ENCODE assay signal across 19 cellular contexts in genomic region chr2:36902385-36903120, GRCh38.
A peak's percentile ranks its signal among the peaks of the same experiment; 100 is the strongest.
DNase-seq lines count a peak whose midpoint lies in the region; ATAC-seq, FAIRE-seq and TF ChIP-seq lines count a peak whose summit lies in the region.
"Had no signal": no experiment of that assay in that cellular context is flagged by ENCODE, and none has a peak within 500 bp of the region (broad histone marks: within the 10 kb centered on the region; RNA-seq: fewer than 3 reads in every experiment).

No MANE protein-coding gene starts in this region.

- H3K36me3 ChIP-seq in HepG2 (replicated peaks in 1 of 2; ENCODE audit: control insufficient read depth in 1 of 2, insufficient read depth in 2 of 2, low read length in 2 of 2) (peaks cover 3 to 14% of the 10 kb centered on the region in 2 experiments; a peak in 4 of 5 replicates), right lobe of liver (no peaks in the 10 kb centered on the region)

- no TSS peak for BruUV-seq in HepG2 (replicated peaks; lab: Mats Ljungman, UMichigan)

- CTCF ChIA-PET in HepG2 (lab: Yijun Ruan, JAX; ENCODE audit: low intra/inter-chr PET ratio, low total read pairs): no interaction called here

- no peaks in the 10 kb centered on the region for H3K4me1 ChIP-seq in HepG2 (ENCODE audit: insufficient read depth, low read length)
- no peaks in the 10 kb centered on the region for H3K4me1 ChIP-seq in right lobe of liver

- H3K4me3 ChIP-seq in HepG2 (replicated peaks in 1 of 3; ENCODE audit: insufficient read depth in 1 of 3, low read depth in 2 of 3, low read length in 3 of 3) (no peak overlapping the region), right lobe of liver (no peak overlapping the region)
- H3K4me3 ChIP-seq: GM23248 had no signal

- TF ChIP-seq EP300 in HepG2 (IDR thresholded peaks at IDR 0.05; ENCODE audit: low read depth in 2 of 2, low read length in 2 of 2): no peak
- no peak for TF ChIP-seq EP300 in HepG2 (CRISPR knock-in tag; IDR thresholded peaks at IDR 0.05; ENCODE audit: borderline replicate concordance)

- in situ Hi-C loops in HepG2 (cut with HindIII; ENCODE audit: extremely low pct_ligation_motif_present, low pct_unique_long_range_greater_than_20kb): no loop called here

- H3K79me2 ChIP-seq in HepG2 (ENCODE audit: insufficient read depth, low read length): no peaks in the 10 kb centered on the region

- no peak overlapping the region for H3K9ac ChIP-seq in HepG2 (ENCODE audit: insufficient read depth, low read depth, low read length)
- H3K9ac ChIP-seq: GM23248 had no signal

- H3K4me1 Mint-ChIP-seq in effector memory CD8-positive, alpha-beta T cell (ENCODE audit: low read depth in 2 of 2): no peaks in the 10 kb centered on the region
- H3K4me1 Mint-ChIP-seq: B cell had no signal

- H3K9me3 Mint-ChIP-seq in effector memory CD8-positive, alpha-beta T cell: no peaks in the 10 kb centered on the region
- H3K9me3 Mint-ChIP-seq: CD4-positive, alpha-beta memory T cell had no signal

- H3K9me3 ChIP-seq in HepG2 (ENCODE audit: low read length) (no peaks in the 10 kb centered on the region), right lobe of liver (no peaks in the 10 kb centered on the region)

- ATAC-seq in HepG2 (peak; percentile 66; the same call in 2 of the 3 replicates), right lobe of liver (no peak)
- ATAC-seq in effector memory CD8-positive, alpha-beta T cell (replicated peaks): no peak

- H3K36me3 Mint-ChIP-seq in effector memory CD8-positive, alpha-beta T cell (ENCODE audit: insufficient read depth): peaks cover 31% of the 10 kb centered on the region

- no peak for FAIRE-seq in HepG2 (lab: Jason Lieb, UNC)

- no peak overlapping the region for H2AFZ ChIP-seq in HepG2 (ENCODE audit: low read length)
- H2AFZ ChIP-seq: GM23248 had no signal

- H3K27ac Mint-ChIP-seq in effector memory CD8-positive, alpha-beta T cell: no peak overlapping the region
- H3K27ac Mint-ChIP-seq: B cell; CD4-positive, alpha-beta memory T cell had no signal

- WGBS in HepG2 (ENCODE audit: low lambda C conversion rate): 96% methylated on average over 5 of the region's 5 CpGs
- 92% methylated on average over 5 of the region's 5 CpGs for WGBS in right lobe of liver (ENCODE audit: insufficient coverage, low coverage, low lambda C conversion rate, missing lambda C conversion rate)

- intact Hi-C loops in HepG2 (cut with micrococcal nuclease; ENCODE audit: unreplicated experiment) (no loop called here), right lobe of liver (cut with DNase I) (no loop called here)

- H3K27ac ChIP-seq in HepG2 (ENCODE audit: extremely low read length, insufficient read depth, low read length) (no peak overlapping the region), right lobe of liver (no peak overlapping the region)
- H3K27ac ChIP-seq: GM23248 had no signal

- H4K20me1 ChIP-seq in HepG2 (ENCODE audit: insufficient read depth, low read length): no peaks in the 10 kb centered on the region

- POLR2A ChIA-PET in HepG2 (lab: Yijun Ruan, JAX): no interaction called here

- no peak for TF ChIP-seq POLR2A in HepG2 (IDR thresholded peaks at IDR 0.05; ENCODE audit: insufficient read depth in 1 of 2, low read depth in 2 of 2, low read length in 2 of 2)
- TF ChIP-seq POLR2A in right lobe of liver (IDR thresholded peaks at IDR 0.05): no peak
- no peak for TF ChIP-seq POLR2A in erythroblast (IDR thresholded peaks at IDR 0.05; ENCODE audit: low read length)

- no peak overlapping the region for H3K4me2 ChIP-seq in HepG2 (ENCODE audit: low read depth, low read length)

- no peak for DNase-seq in HepG2 (ENCODE audit: low spot score)
- DNase-seq in right lobe of liver: no peak
- peak; percentile 31 for DNase-seq in foreskin melanocyte
- peak; percentile 55 for DNase-seq in midbrain (lab: John Stamatoyannopoulos, UW)
- no peak for DNase-seq in erythroblast (lab: John Stamatoyannopoulos, UW)
- DNase-seq in effector memory CD8-positive, alpha-beta T cell: no peak
- DNase-seq in COLO668 (lab: John Stamatoyannopoulos, UW; ENCODE audit: unreplicated experiment): no peak
- no peak for DNase-seq in D341Med (ENCODE audit: low spot score)
- DNase-seq: CD4-positive, alpha-beta memory T cell; DMS 273 treated with DMSO at 0.1 percent for 48 hours; GM23248; Karpas-422; MM.1S; NCI-H1105; NCI-H187; NCI-H510A; NCI-H82; SHP77 had no signal

- TF ChIP-seq CTCF in HepG2 (CRISPR knock-in tag; IDR thresholded peaks at IDR 0.05) (no peak), right lobe of liver (IDR thresholded peaks at IDR 0.05) (no peak)

- H3K27me3 Mint-ChIP-seq in effector memory CD8-positive, alpha-beta T cell: no peaks in the 10 kb centered on the region
- H3K27me3 Mint-ChIP-seq: B cell; CD4-positive, alpha-beta memory T cell had no signal

- H3K4me3 Mint-ChIP-seq in effector memory CD8-positive, alpha-beta T cell: no peak overlapping the region
- H3K4me3 Mint-ChIP-seq: B cell; CD4-positive, alpha-beta memory T cell had no signal

- H3K27me3 ChIP-seq in HepG2 (ENCODE audit: control insufficient read depth in 1 of 2, insufficient read depth in 2 of 2, low read length in 2 of 2) (no peaks in the 10 kb centered on the region), right lobe of liver (no peaks in the 10 kb centered on the region)

- TF ChIP-seq RAD21 in HepG2 (CRISPR knock-in tag; IDR thresholded peaks at IDR 0.05): no peak

TF ChIP-seq in HepG2, 621 proteins besides CTCF, POLR2A, EP300 and RAD21:
- TF ChIP-seq ETS1 (CRISPR knock-in tag; IDR thresholded peaks at IDR 0.05) (no peak), CEBPB (IDR thresholded peaks at IDR 0.05; ENCODE audit: borderline replicate concordance, low read depth, low read length) (peak; percentile 86)
TF ChIP-seq in HepG2: peak in this region for 1.

Comparison
In these comparisons a context has a peak if more than half of its experiments do, and no peak if none do; other contexts are left out.
1. DNase-seq: peak in foreskin melanocyte (single experiment) and midbrain (single experiment); none in HepG2 (single experiment), right lobe of liver (0 of 3), erythroblast (0 of 2), effector memory CD8-positive, alpha-beta T cell (0 of 3), COLO668 (single experiment) and D341Med (single experiment).